In the genomic region with DNA sequence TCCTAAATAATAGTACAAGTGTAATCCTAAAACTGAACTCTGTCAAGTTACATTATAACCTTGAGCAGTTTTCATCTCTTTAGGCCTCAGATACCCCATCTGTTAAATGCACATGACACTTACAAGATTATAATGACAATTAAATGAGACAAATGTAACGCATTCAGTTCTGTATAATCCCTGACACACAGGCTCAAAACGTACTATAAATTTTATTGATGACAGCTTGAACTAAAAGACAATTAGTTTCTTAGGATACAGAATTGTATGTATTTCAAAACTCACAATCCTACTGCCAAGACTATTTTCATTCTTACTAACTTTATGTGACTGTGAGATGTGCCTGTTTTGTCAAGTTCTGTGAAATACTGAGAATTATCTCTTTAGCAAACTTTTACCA, we compare ENCODE assay signal across 32 cellular contexts.
"Had no signal": no experiment of that assay in that cellular context is flagged by ENCODE, and none has a peak within 500 bp of the region (broad histone marks: within the 10 kb centered on the region; RNA-seq: fewer than 3 reads in every experiment).

No MANE protein-coding gene starts in this region.

- H3K9me3 ChIP-seq: esophagus squamous epithelium, gastroesophageal sphincter, heart right ventricle had no signal

- FAIRE-seq: astrocyte, bronchial epithelial cell, colon, endothelial cell of umbilical vein had no signal

- ATAC-seq: activated CD4-positive, CD25-positive, alpha-beta regulatory T cell treated with anti-CD3 and anti-CD28 coated beads, Interleukin-2, amount 50 U/mL, for 24 hours; activated CD8-positive, alpha-beta T cell treated with anti-CD3 and anti-CD28 coated beads for 36 hours; activated T-cell treated with anti-CD3 and anti-CD28 coated beads, Interleukin-2, amount 50 U/mL, for 4 hours; activated T-helper 17 cell treated with anti-CD3 and anti-CD28 coated beads, Interleukin-2, amount 50 U/mL, for 72 hours; gastroesophageal sphincter; heart right ventricle had no signal

- DNase-seq: activated B cell treated with CpG ODN at 0.5 μM for 24 hours; activated CD4-positive, alpha-beta T cell treated with anti-CD3 and anti-CD28 coated beads for 48 hours; activated CD4-positive, alpha-beta T cell treated with anti-CD3 and anti-CD28 coated beads, Interleukin-2, amount 50 U/mL, for 1 hour; activated CD4-positive, alpha-beta T cell treated with anti-CD3 and anti-CD28 coated beads, Interleukin-2, amount 50 U/mL, for 48 hours; activated CD8-positive, alpha-beta memory T cell treated with anti-CD3 and anti-CD28 coated beads for 24 hours; activated CD8-positive, alpha-beta T cell treated with anti-CD3 and anti-CD28 coated beads for 36 hours; activated effector memory CD4-positive, alpha-beta T cell treated with Interleukin-2 at 50 U/mL for 16 hours; activated gamma-delta T cell treated with Interleukin-2 at 50 U/mL for 16 hours; activated naive CD4-positive, alpha-beta T cell treated with anti-CD3 and anti-CD28 coated beads, Interleukin-2, amount 50 U/mL, for 16 hours; activated naive CD4-positive, alpha-beta T cell treated with Interleukin-2 at 50 U/mL for 16 hours; activated T-cell treated with anti-CD3 and anti-CD28 coated beads, Interleukin-2, amount 50 U/mL, for 4 hours; amniotic stem cell; anterior cingulate cortex; brain microvascular endothelial cell; effector CD8-positive, alpha-beta T cell; esophagus squamous epithelium; foreskin melanocyte; heart right ventricle; T1000; WERI-Rb-1 had no signal

- H3K4me3 ChIP-seq: esophagus squamous epithelium, gastroesophageal sphincter, heart right ventricle, hepatocyte had no signal

- H3K4me2 ChIP-seq: hepatocyte had no signal

- H3K9me3 Mint-ChIP-seq: activated B cell treated with CpG ODN at 0.5 μM for 24 hours; activated CD8-positive, alpha-beta T cell treated with anti-CD3 and anti-CD28 coated beads for 36 hours; activated T-cell treated with anti-CD3 and anti-CD28 coated beads, Interleukin-2, amount 50 U/mL, for 4 hours; activated T-helper 17 cell treated with anti-CD3 and anti-CD28 coated beads, Interleukin-2, amount 50 U/mL, for 72 hours; central memory CD8-positive, alpha-beta T cell; T-helper 2 cell treated with Interferon-gamma antibody and Interleukin-4, amounts not matched to agents 5 μg/mL and 100 μg/mL, for 36 hours had no signal

- H3K27me3 Mint-ChIP-seq: activated B cell treated with CpG ODN at 0.5 μM for 24 hours; activated CD8-positive, alpha-beta T cell treated with anti-CD3 and anti-CD28 coated beads for 36 hours; activated naive CD8-positive, alpha-beta T cell; activated T-helper 17 cell treated with anti-CD3 and anti-CD28 coated beads, Interleukin-2, amount 50 U/mL, for 72 hours; central memory CD8-positive, alpha-beta T cell had no signal

- H2AFZ ChIP-seq: hepatocyte had no signal

- H3K4me1 ChIP-seq: esophagus squamous epithelium, heart right ventricle had no signal

- H3K4me3 Mint-ChIP-seq: activated B cell treated with CpG ODN at 0.5 μM for 24 hours; activated CD8-positive, alpha-beta T cell treated with anti-CD3 and anti-CD28 coated beads for 36 hours; activated naive CD8-positive, alpha-beta T cell; activated T-cell treated with anti-CD3 and anti-CD28 coated beads, Interleukin-2, amount 50 U/mL, for 4 hours; activated T-helper 17 cell treated with anti-CD3 and anti-CD28 coated beads, Interleukin-2, amount 50 U/mL, for 72 hours; central memory CD8-positive, alpha-beta T cell; T-helper 2 cell treated with Interferon-gamma antibody and Interleukin-4, amounts not matched to agents 5 μg/mL and 100 μg/mL, for 36 hours had no signal

- H3K27ac ChIP-seq: brain microvascular endothelial cell, epithelial cell of prostate, esophagus squamous epithelium, heart right ventricle, hepatocyte, WERI-Rb-1 had no signal

- H3K79me2 ChIP-seq: hepatocyte had no signal

- H3K27ac Mint-ChIP-seq: activated B cell treated with CpG ODN at 0.5 μM for 24 hours; activated CD8-positive, alpha-beta T cell treated with anti-CD3 and anti-CD28 coated beads for 36 hours; activated naive CD8-positive, alpha-beta T cell; activated T-helper 17 cell treated with anti-CD3 and anti-CD28 coated beads, Interleukin-2, amount 50 U/mL, for 72 hours; T-helper 2 cell treated with Interferon-gamma antibody and Interleukin-4, amounts not matched to agents 5 μg/mL and 100 μg/mL, for 36 hours had no signal

- H3K27me3 ChIP-seq: brain microvascular endothelial cell, esophagus squamous epithelium, gastroesophageal sphincter, heart right ventricle, hepatocyte had no signal

- H3K4me1 Mint-ChIP-seq: activated B cell treated with CpG ODN at 0.5 μM for 24 hours; activated T-helper 17 cell treated with anti-CD3 and anti-CD28 coated beads, Interleukin-2, amount 50 U/mL, for 72 hours; central memory CD8-positive, alpha-beta T cell had no signal
